Comparison of ENCODE assay signal across 17 cellular contexts in genomic region chr11:47109051-47109791, GRCh38.
DNase-seq lines count a peak whose midpoint lies in the region; ATAC-seq, FAIRE-seq and TF ChIP-seq lines count a peak whose summit lies in the region.
"Had no signal": no experiment of that assay in that cellular context is flagged by ENCODE, and none has a peak within 500 bp of the region (broad histone marks: within the 10 kb centered on the region; RNA-seq: fewer than 3 reads in every experiment).

No MANE protein-coding gene starts in this region.

- TF ChIP-seq CTCF in K562 (IDR thresholded peaks at IDR 0.05 in 2 of 3, conservative IDR thresholded peaks at IDR 0.05 in 1 of 3; ENCODE audit: insufficient read depth in 2 of 3, low read depth in 1 of 3, low read length in 3 of 3) (no peak), WERI-Rb-1 (IDR thresholded peaks at IDR 0.05; ENCODE audit: low read depth, low read length) (no peak)

- H3K27ac ChIP-seq in K562 (ENCODE audit: extremely low read depth, low read depth, low read length) (no peak overlapping the region), aorta (ENCODE audit: low read depth in 1 of 2, low read length in 2 of 2) (no peak overlapping the region), WERI-Rb-1 (no peak overlapping the region)
- H3K27ac ChIP-seq: C4-2B, PC-9 had no signal

- H3K36me3 ChIP-seq in K562 (ENCODE audit: control insufficient read depth, insufficient read depth, low read length) (no peaks in the 10 kb centered on the region), aorta (ENCODE audit: control insufficient read depth in 1 of 2, insufficient read depth in 2 of 2, low read length in 1 of 2) (no peaks in the 10 kb centered on the region), WERI-Rb-1 (no peaks in the 10 kb centered on the region)

- POLR2A ChIA-PET in K562 (lab: Yijun Ruan, JAX), result no interaction called here

- intact Hi-C loops in K562 (cut with micrococcal nuclease), result no loop called here
- intact Hi-C loops in aorta (cut with DNase I), result no loop called here

- 23% methylated on average over 6 of the region's 6 CpGs for WGBS in K562 (ENCODE audit: insufficient coverage, low coverage, missing lambda C conversion rate)
- WGBS in aorta, 2 donors, result 72 to 77% methylated on average over 6 of the region's 6 CpGs

- H3K9me3 ChIP-seq in K562 (replicated peaks; ENCODE audit: control insufficient read depth, insufficient read depth, low read depth, low read length), result no peaks in the 10 kb centered on the region
- H3K9me3 ChIP-seq in aorta (ENCODE audit: control insufficient read depth, low read length), result no peaks in the 10 kb centered on the region
- no peaks in the 10 kb centered on the region for H3K9me3 ChIP-seq in WERI-Rb-1 (ENCODE audit: severe bottlenecking)

- in situ Hi-C loops in K562 (cut with MboI), result no loop called here

- no peak for TF ChIP-seq POLR2A in K562 (conservative IDR thresholded peaks at IDR 0.05)

- BruUV-seq in K562 (replicated peaks; lab: Mats Ljungman, UMichigan), result no TSS peak

- CTCF ChIA-PET in K562 (lab: Yijun Ruan, JAX; ENCODE audit: low intra/inter-chr PET ratio), result no interaction called here

- H3K9ac ChIP-seq in K562 (ENCODE audit: insufficient read depth in 1 of 2, low read depth in 2 of 2, low read length in 2 of 2), result no peak overlapping the region

- no peaks in the 10 kb centered on the region for H3K79me2 ChIP-seq in K562 (ENCODE audit: control insufficient read depth, insufficient read depth, low read length)

- no peaks in the 10 kb centered on the region for H3K9me1 ChIP-seq in K562 (ENCODE audit: control insufficient read depth, insufficient read depth, low read length)

- DNase-seq in K562 (ENCODE audit: extremely low read depth in 1 of 4, low spot score in 3 of 4), result no peak
- DNase-seq in medulla oblongata (ENCODE audit: extremely low spot score), result peak; percentile 74
- peak; percentile 73 for DNase-seq in superior temporal gyrus (ENCODE audit: extremely low spot score)
- DNase-seq in cerebellar nuclear complex (lab: John Stamatoyannopoulos, UW), result no peak
- no peak for DNase-seq in SW 1271 (lab: John Stamatoyannopoulos, UW)
- no peak for DNase-seq in aorta
- no peak for DNase-seq in WERI-Rb-1
- DNase-seq: activated CD8-positive, alpha-beta T cell treated with anti-CD3 and anti-CD28 coated beads, Interleukin-2, amount 10 ng/mL, durations not matched to agents 7 days and 5 days; DND-41; GOT3; mammary epithelial cell; NCI-H1105; PC-9; stimulated activated CD4-positive, alpha-beta T cell treated with anti-CD3 and anti-CD28 coated beads, Interleukin-12 subunit alpha, Interleukin-12 subunit beta, amount 100 ng/mL, for 4 hours had no signal

- ATAC-seq in GM18907 (IDR thresholded peaks at IDR 0.05; ENCODE audit: unreplicated experiment), result peak; percentile 47
- ATAC-seq in K562, result peak; percentile 38; the same call in 1 of the 3 replicates
- ATAC-seq in aorta (ENCODE audit: low FRiP score), result no peak
- ATAC-seq: activated CD8-positive, alpha-beta T cell treated with anti-CD3 and anti-CD28 coated beads, Interleukin-2, amount 10 ng/mL, durations not matched to agents 7 days and 5 days; SK-N-SH treated with all-trans-retinoic acid at 6 μM for 48 hours had no signal

- no peak for TF ChIP-seq EP300 in K562 (IDR thresholded peaks at IDR 0.05; ENCODE audit: low read length)

- FAIRE-seq in K562 (lab: Jason Lieb, UNC), result no peak

- H3K4me2 ChIP-seq in K562 (ENCODE audit: insufficient read depth, low read length), result no peak overlapping the region
- H3K4me2 ChIP-seq: PC-9 had no signal

- no peaks in the 10 kb centered on the region for H3K4me1 ChIP-seq in K562 (replicated peaks in 1 of 2; ENCODE audit: control insufficient read depth in 2 of 2, insufficient read depth in 2 of 2, low read length in 2 of 2)
- H3K4me1 ChIP-seq in aorta (ENCODE audit: control insufficient read depth in 1 of 2, insufficient read depth in 2 of 2, low read length in 2 of 2), result no peaks in the 10 kb centered on the region

- H3K4me3 ChIP-seq in K562 (no peak overlapping the region), aorta (ENCODE audit: low read length in 2 of 2) (no peak overlapping the region), WERI-Rb-1 (ENCODE audit: low read depth, low read length) (no peak overlapping the region)
- H3K4me3 ChIP-seq: PC-9 had no signal

- peaks cover 0 to 4% of the 10 kb centered on the region in 2 experiments; a peak in 2 of 5 replicates for H3K27me3 ChIP-seq in K562 (ENCODE audit: control insufficient read depth in 2 of 2, insufficient read depth in 2 of 2, low read length in 2 of 2)
- no peaks in the 10 kb centered on the region for H3K27me3 ChIP-seq in aorta (ENCODE audit: control insufficient read depth in 1 of 2, insufficient read depth in 2 of 2, low read length in 1 of 2)
- no peaks in the 10 kb centered on the region for H3K27me3 ChIP-seq in WERI-Rb-1 (ENCODE audit: insufficient read depth, low read depth, severe bottlenecking)

- H2AFZ ChIP-seq in K562 (ENCODE audit: low read depth, low read length), result no peak overlapping the region
- H2AFZ ChIP-seq: PC-9 had no signal

- H4K20me1 ChIP-seq in K562 (replicated peaks; ENCODE audit: control insufficient read depth, insufficient read depth, low read length), result no peaks in the 10 kb centered on the region

- no peak for TF ChIP-seq RAD21 in K562 (CRISPR knock-in tag; conservative IDR thresholded peaks at IDR 0.05 in 1 of 2, IDR thresholded peaks at IDR 0.05 in 1 of 2)

TF ChIP-seq in K562, 482 proteins besides CTCF, POLR2A, EP300 and RAD21:
- TF ChIP-seq KAT8 (IDR thresholded peaks at IDR 0.05; ENCODE audit: low read depth) (no peak), CXXC5 (CRISPR knock-in tag; IDR thresholded peaks at IDR 0.05) (no peak), WHSC1 (IDR thresholded peaks at IDR 0.05; ENCODE audit: low read length) (no peak), ZNF232 (CRISPR knock-in tag; IDR thresholded peaks at IDR 0.05) (no peak), YY1 (IDR thresholded peaks at IDR 0.05; ENCODE audit: borderline replicate concordance in 1 of 3, control insufficient read depth in 1 of 3, extremely low read depth in 1 of 3, insufficient read depth in 3 of 3, insufficient read length in 1 of 3, insufficient replicate concordance in 2 of 3, low read depth in 1 of 3, low read length in 2 of 3) (no peak), PML (IDR thresholded peaks at IDR 0.05; ENCODE audit: low read length) (no peak), POLR2H (tag; IDR thresholded peaks at IDR 0.05; ENCODE audit: low read depth) (no peak), TBL1XR1 (IDR thresholded peaks at IDR 0.05; ENCODE audit: low read length in 2 of 2) (no peak), NFE2L1 (tag; IDR thresholded peaks at IDR 0.05; ENCODE audit: borderline replicate concordance, low read depth) (no peak), ZNF263 (CRISPR knock-in tag; IDR thresholded peaks at IDR 0.05; ENCODE audit: borderline replicate concordance) (no peak), FOXJ3 (CRISPR knock-in tag; IDR thresholded peaks at IDR 0.05) (no peak), ARID3B (CRISPR knock-in tag; IDR thresholded peaks at IDR 0.05; ENCODE audit: borderline replicate concordance) (no peak), TCF7L2 (IDR thresholded peaks at IDR 0.05; ENCODE audit: low read depth, low read length) (no peak), THRAP3 (IDR thresholded peaks at IDR 0.05; ENCODE audit: borderline replicate concordance) (no peak)
- TF ChIP-seq, protein P1, sequence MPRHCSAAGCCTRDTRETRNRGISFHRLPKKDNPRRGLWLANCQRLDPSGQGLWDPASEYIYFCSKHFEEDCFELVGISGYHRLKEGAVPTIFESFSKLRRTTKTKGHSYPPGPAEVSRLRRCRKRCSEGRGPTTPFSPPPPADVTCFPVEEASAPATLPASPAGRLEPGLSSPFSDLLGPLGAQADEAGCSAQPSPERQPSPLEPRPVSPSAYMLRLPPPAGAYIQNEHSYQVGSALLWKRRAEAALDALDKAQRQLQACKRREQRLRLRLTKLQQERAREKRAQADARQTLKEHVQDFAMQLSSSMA (CRISPR knock-in tag; IDR thresholded peaks at IDR 0.05), result no peak
- TF ChIP-seq, protein P2, sequence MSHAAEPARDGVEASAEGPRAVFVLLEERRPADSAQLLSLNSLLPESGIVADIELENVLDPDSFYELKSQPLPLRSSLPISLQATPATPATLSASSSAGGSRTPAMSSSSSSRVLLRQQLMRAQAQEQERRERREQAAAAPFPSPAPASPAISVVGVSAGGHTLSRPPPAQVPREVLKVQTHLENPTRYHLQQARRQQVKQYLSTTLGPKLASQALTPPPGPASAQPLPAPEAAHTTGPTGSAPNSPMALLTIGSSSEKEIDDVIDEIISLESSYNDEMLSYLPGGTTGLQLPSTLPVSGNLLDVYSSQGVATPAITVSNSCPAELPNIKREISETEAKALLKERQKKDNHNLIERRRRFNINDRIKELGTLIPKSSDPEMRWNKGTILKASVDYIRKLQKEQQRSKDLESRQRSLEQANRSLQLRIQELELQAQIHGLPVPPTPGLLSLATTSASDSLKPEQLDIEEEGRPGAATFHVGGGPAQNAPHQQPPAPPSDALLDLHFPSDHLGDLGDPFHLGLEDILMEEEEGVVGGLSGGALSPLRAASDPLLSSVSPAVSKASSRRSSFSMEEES (CRISPR knock-in tag; IDR thresholded peaks at IDR 0.05), result no peak

Comparison
In these comparisons a context has a peak if more than half of its experiments do, and no peak if none do; other contexts are left out.
1. DNase-seq: peak in medulla oblongata (single experiment) and superior temporal gyrus (single experiment); none in K562 (0 of 4), cerebellar nuclear complex (0 of 2), SW 1271 (0 of 2), aorta (0 of 2) and WERI-Rb-1 (single experiment).